In genomic region chrX:48890296-48890925, GRCh38 we compare ENCODE assay signal across 8 cellular contexts. TPM values are rescaled to one million over a fixed set of nuclear protein-coding genes. Genes with fewer than 3 reads are reported as not detected.
DNase-seq lines count a peak whose midpoint lies in the region; ATAC-seq and TF ChIP-seq lines count a peak whose summit lies in the region.

No MANE protein-coding gene starts in this region.

- H3K4me1 Mint-ChIP-seq in activated naive CD8-positive, alpha-beta T cell treated with anti-CD3 and anti-CD28 coated beads for 36 hours, result peaks cover 18% of the 10 kb centered on the region
- H3K4me1 Mint-ChIP-seq in memory B cell, result peaks cover 15% of the 10 kb centered on the region

- no peaks in the 10 kb centered on the region for H3K27me3 Mint-ChIP-seq in activated naive CD8-positive, alpha-beta T cell treated with anti-CD3 and anti-CD28 coated beads for 36 hours
- H3K27me3 Mint-ChIP-seq in memory B cell, result peaks cover 1% of the 10 kb centered on the region

- TF ChIP-seq CTCF in right atrium auricular region (IDR thresholded peaks at IDR 0.05) (no peak), uterus (IDR thresholded peaks at IDR 0.05) (no peak), adrenal gland (IDR thresholded peaks at IDR 0.05) (no peak)

- no peak for DNase-seq in right atrium auricular region (ENCODE audit: low spot score)
- DNase-seq in Right ventricle myocardium superior, result no peak
- no peak for DNase-seq in activated naive CD8-positive, alpha-beta T cell treated with anti-CD3 and anti-CD28 coated beads for 36 hours
- DNase-seq in memory B cell (ENCODE audit: low spot score in 2 of 2), result no peak
- DNase-seq in uterus, result no peak
- no peak for DNase-seq in adrenal gland
- DNase-seq in NK-92 treated with Interleukin-12 subunit alpha and Interleukin-12 subunit beta, amount 100 ng/mL, for 24 hours (lab: John Stamatoyannopoulos, UW), result no peak

- TF ChIP-seq POLR2A in uterus (IDR thresholded peaks at IDR 0.05) (no peak), adrenal gland (IDR thresholded peaks at IDR 0.05) (no peak)

- intact Hi-C loops in Right ventricle myocardium superior (cut with DNase I), result loop anchor here (10.0 kb wide), 1 partner anchor 86 kb away; the partner anchor contains the start of gene HDAC6
- intact Hi-C loops in uterus (cut with DNase I; ENCODE audit: low total_unique reads), result no loop called here
- intact Hi-C loops in adrenal gland (cut with DNase I), result no loop called here

- H3K27me3 ChIP-seq in right atrium auricular region, result no peaks in the 10 kb centered on the region
- no peaks in the 10 kb centered on the region for H3K27me3 ChIP-seq in uterus
- H3K27me3 ChIP-seq in adrenal gland, result no peaks in the 10 kb centered on the region

- H3K36me3 ChIP-seq in right atrium auricular region (no peaks in the 10 kb centered on the region), uterus (no peaks in the 10 kb centered on the region), adrenal gland (replicated peaks in 1 of 2) (peaks cover 0 to 6% of the 10 kb centered on the region in 2 donors)

- 28 to 49% (median 39%) methylated on average over 13 to 15 of the region's 15 CpGs for WGBS in adrenal gland, 4 donors

- ATAC-seq in Right ventricle myocardium superior (ENCODE audit: poor library complexity), result no peak
- ATAC-seq in memory B cell (ENCODE audit: low read depth), result no peak
- no peak for ATAC-seq in HG02981 (IDR thresholded peaks at IDR 0.05; ENCODE audit: unreplicated experiment)

- H3K9me3 ChIP-seq in right atrium auricular region (no peaks in the 10 kb centered on the region), uterus (no peaks in the 10 kb centered on the region), adrenal gland (replicated peaks in 1 of 3) (no peaks in the 10 kb centered on the region)

- peaks cover 4% of the 10 kb centered on the region for H3K36me3 Mint-ChIP-seq in activated naive CD8-positive, alpha-beta T cell treated with anti-CD3 and anti-CD28 coated beads for 36 hours
- peaks cover 5% of the 10 kb centered on the region for H3K36me3 Mint-ChIP-seq in memory B cell

- H3K4me1 ChIP-seq in right atrium auricular region (no peaks in the 10 kb centered on the region), uterus (no peaks in the 10 kb centered on the region), adrenal gland (replicated peaks in 1 of 2) (no peaks in the 10 kb centered on the region)

- H3K4me3 Mint-ChIP-seq in activated naive CD8-positive, alpha-beta T cell treated with anti-CD3 and anti-CD28 coated beads for 36 hours, result peak overlapping the region; percentile 83
- H3K4me3 Mint-ChIP-seq in memory B cell, result peak overlapping the region; percentile 90

- H3K27ac ChIP-seq in right atrium auricular region (peak overlapping the region; percentile 69 to 72), uterus (peak overlapping the region; percentile 39 to 95), adrenal gland (peak overlapping the region in 2 of 5 donors; percentile 54 to 70)

- peak overlapping the region; percentile 80 for H3K27ac Mint-ChIP-seq in activated naive CD8-positive, alpha-beta T cell treated with anti-CD3 and anti-CD28 coated beads for 36 hours
- H3K27ac Mint-ChIP-seq in memory B cell, result peak overlapping the region; percentile 37

- H3K4me3 ChIP-seq in right atrium auricular region, result peak overlapping the region; percentile 56 to 66
- peak overlapping the region; percentile 43 to 63 for H3K4me3 ChIP-seq in uterus
- H3K4me3 ChIP-seq in adrenal gland, result peak overlapping the region in 1 of 4 donors; percentile 58

- no peaks in the 10 kb centered on the region for H3K9me3 Mint-ChIP-seq in activated naive CD8-positive, alpha-beta T cell treated with anti-CD3 and anti-CD28 coated beads for 36 hours
- H3K9me3 Mint-ChIP-seq in memory B cell, result no peaks in the 10 kb centered on the region

RNA-seq across cellular contexts. Expression of gene TIMM17B, which starts 7.2 kb away (rescaled TPM):
- total RNA-seq in right atrium auricular region, result 10 to 100 TPM; 49.2 to 56.5 TPM
- 79.7 TPM for total RNA-seq in Right ventricle myocardium superior
- 10 to 100 TPM; 57.8 to 60.5 TPM for total RNA-seq in activated naive CD8-positive, alpha-beta T cell treated with anti-CD3 and anti-CD28 coated beads for 36 hours
- total RNA-seq in uterus, result 10 to 100 TPM in 3 of 4 donors, 1 to 10 TPM in 1; 4.1 to 29.5 (median 17.2) TPM
- total RNA-seq in adrenal gland, result 10 to 100 TPM; 43.7 to 71.7 (median 56.4) TPM
- 10 to 100 TPM; 25.5 to 93.5 (median 56.9) TPM for polyA plus RNA-seq in adrenal gland

RNA-seq across cellular contexts. Expression of gene PQBP1, which starts 7.3 kb away (rescaled TPM):
- total RNA-seq in right atrium auricular region (10 to 100 TPM; 44.4 to 66.7 TPM), Right ventricle myocardium superior (56.2 TPM), uterus (10 to 100 TPM; 46.4 to 90.7 (median 70.3) TPM), adrenal gland (100 to 1,000 TPM in 1 of 8 donors, 10 to 100 TPM in 7; 53.1 to 123 (median 82.2) TPM)
- 10 to 100 TPM; 84.3 to 85.7 TPM for total RNA-seq in activated naive CD8-positive, alpha-beta T cell treated with anti-CD3 and anti-CD28 coated beads for 36 hours
- 100 to 1,000 TPM; 117 to 316 (median 295) TPM for polyA plus RNA-seq in adrenal gland

RNA-seq across cellular contexts. Expression of gene SLC35A2, which starts 21.0 kb away (rescaled TPM):
- total RNA-seq in right atrium auricular region (10 to 100 TPM; 16.8 to 18.8 TPM), Right ventricle myocardium superior (12.9 TPM), uterus (10 to 100 TPM in 2 of 4 donors, 1 to 10 TPM in 2; 4.4 to 16.9 (median 11.1) TPM), adrenal gland (10 to 100 TPM; 29.4 to 59.7 (median 33.2) TPM)
- 10 to 100 TPM; 20.8 to 24.0 TPM for total RNA-seq in activated naive CD8-positive, alpha-beta T cell treated with anti-CD3 and anti-CD28 coated beads for 36 hours
- polyA plus RNA-seq in adrenal gland, result 10 to 100 TPM in 2 of 3 donors, 1 to 10 TPM in 1; 5.1 to 33.5 (median 11.1) TPM

RNA-seq across cellular contexts. Expression of gene PIM2, which starts 28.4 kb away (rescaled TPM):
- total RNA-seq in right atrium auricular region, result 1 to 10 TPM; 5.4 to 9.1 TPM
- total RNA-seq in Right ventricle myocardium superior, result 3.0 TPM
- total RNA-seq in activated naive CD8-positive, alpha-beta T cell treated with anti-CD3 and anti-CD28 coated beads for 36 hours, result 100 to 1,000 TPM; 213 to 219 TPM
- 10 to 100 TPM in 1 of 4 donors, 1 to 10 TPM in 2, not detected in 1; 4.8 to 16.8 (median 9.1) TPM for total RNA-seq in uterus
- total RNA-seq in adrenal gland, result 10 to 100 TPM in 3 of 8 donors, 1 to 10 TPM in 5; 3.8 to 13.1 (median 9.3) TPM
- 10 to 100 TPM in 1 of 3 donors, 1 to 10 TPM in 2; 4.1 to 11.9 (median 4.8) TPM for polyA plus RNA-seq in adrenal gland

RNA-seq across cellular contexts. Expression of gene PCSK1N, which starts 55.0 kb away (rescaled TPM):
- total RNA-seq in right atrium auricular region (10 to 100 TPM in 1 of 2 donors, 1 to 10 TPM in 1; 4.3 to 12.5 TPM), Right ventricle myocardium superior (0.30 TPM), uterus (10 to 100 TPM in 1 of 4 donors, 1 to 10 TPM in 2, not detected in 1; 3.0 to 15.9 (median 3.4) TPM), adrenal gland (100 to 1,000 TPM in 1 of 8 donors, 10 to 100 TPM in 2, 1 to 10 TPM in 4, under 1 TPM in 1; 0.97 to 151 (median 5.3) TPM)
- total RNA-seq in activated naive CD8-positive, alpha-beta T cell treated with anti-CD3 and anti-CD28 coated beads for 36 hours, result 1 to 10 TPM; 1.4 to 1.8 TPM
- 100 to 1,000 TPM in 2 of 3 donors, under 1 TPM in 1; 0.24 to 297 (median 113) TPM for polyA plus RNA-seq in adrenal gland
